In the genomic region with DNA sequence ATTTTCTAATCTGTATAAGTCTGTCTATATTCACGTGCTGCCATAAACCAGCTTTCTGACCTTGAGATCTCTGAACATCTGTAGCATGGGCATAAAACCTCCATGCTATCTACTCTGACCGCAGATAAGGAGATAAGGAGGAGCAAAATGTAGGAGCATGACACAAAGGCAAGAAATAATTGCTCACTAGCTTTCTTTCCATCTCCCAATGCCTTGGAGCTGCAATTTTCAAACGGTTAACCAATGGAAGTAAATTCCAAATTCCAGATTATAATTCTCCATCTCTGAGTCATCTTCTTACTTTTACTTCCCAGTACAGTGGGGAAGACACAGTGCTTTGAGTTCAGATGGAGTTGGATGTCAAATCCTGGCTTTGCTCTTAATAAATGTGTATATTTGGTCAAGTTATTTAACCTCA, we compare ENCODE assay signal across 24 cellular contexts. TPM values are rescaled to one million over a fixed set of nuclear protein-coding genes. Genes with fewer than 3 reads are reported as not detected.
DNase-seq lines count a peak whose midpoint lies in the region; ATAC-seq and TF ChIP-seq lines count a peak whose summit lies in the region.
"Had no signal": no experiment of that assay in that cellular context is flagged by ENCODE, and none has a peak within 500 bp of the region (broad histone marks: within the 10 kb centered on the region; RNA-seq: fewer than 3 reads in every experiment).

No MANE protein-coding gene starts in this region.

- no peak overlapping the region for H4K5ac ChIP-seq in IMR-90 (ENCODE audit: low read depth, low read length)

- peaks cover 22% of the 10 kb centered on the region for H3K36me3 Mint-ChIP-seq in chondrocyte (ENCODE audit: low read depth)

- BruUV-seq in IMR-90 (replicated peaks; lab: Mats Ljungman, UMichigan), result no TSS peak

- H3K27ac Mint-ChIP-seq in chondrocyte (ENCODE audit: unreplicated experiment), result no peak overlapping the region
- H3K27ac Mint-ChIP-seq: activated CD4-positive, alpha-beta memory T cell treated with anti-CD3 and anti-CD28 coated beads, Interleukin-2, amount 10 ng/mL, durations not matched to agents 7 days and 5 days; dendritic cell treated with granulocyte-macrophage colony-stimulating factor and Interleukin-4, amounts not matched to agents 40 ng/mL and 50 ng/mL, for 4 days; naive thymus-derived CD4-positive, alpha-beta T cell had no signal

- H3K4me1 Mint-ChIP-seq in chondrocyte (ENCODE audit: low read depth), result peaks cover 7% of the 10 kb centered on the region

- H3K9ac ChIP-seq in IMR-90 (ENCODE audit: low read depth, low read length) (no peak overlapping the region), mesenchymal stem cell (ENCODE audit: low read length) (no peak overlapping the region)
- H3K9ac ChIP-seq: parathyroid adenoma had no signal

- no CpG with 5 or more reads among the region's 3 CpGs for WGBS in IMR-90 (ENCODE audit: extremely low coverage in 2 of 2, insufficient read length in 1 of 2), 2 experiments
- 89% methylated on average over 2 of the region's 3 CpGs for whole genome bisulfite sequencing in mesenchymal stem cell
- WGBS in spleen, 5 donors, result 95 to 98% (median 97%) methylated on average over 3 of the region's 3 CpGs

- peak; percentile 87 for DNase-seq in EL
- peak; percentile 20 for DNase-seq in IMR-90
- peak; percentile 25 for DNase-seq in astrocyte of the spinal cord (ENCODE audit: low read depth, low spot score)
- DNase-seq in mesenchymal stem cell, result no peak
- no peak for DNase-seq in stimulated activated CD4-positive, alpha-beta T cell treated with anti-CD3 and anti-CD28 coated beads, Interleukin-4, amount 100 ng/mL, for 24 hours
- no peak for DNase-seq in chondrocyte (ENCODE audit: low spot score)
- DNase-seq in spleen, result no peak
- DNase-seq: activated CD4-positive, alpha-beta memory T cell treated with anti-CD3 and anti-CD28 coated beads, Interleukin-2, amount 10 ng/mL, durations not matched to agents 7 days and 5 days; activated CD4-positive, CD25-positive, alpha-beta regulatory T cell; activated gamma-delta T cell; activated T-cell treated with anti-CD3 and anti-CD28 coated beads for 4 hours; CD4-positive, alpha-beta memory T cell; GDM1; head of caudate nucleus; left colon; mesendoderm; naive thymus-derived CD4-positive, alpha-beta T cell; NCI-H1417 treated with DMSO at 0.1 percent for 48 hours; NCI-H524 treated with DMSO at 0.1 percent for 48 hours; T-helper 9 cell had no signal

- H3K79me1 ChIP-seq in IMR-90 (ENCODE audit: low read depth in 1 of 2, low read length in 2 of 2) (no peaks in the 10 kb centered on the region), mesenchymal stem cell (replicated peaks; ENCODE audit: low read length, poor library complexity, severe bottlenecking) (no peaks in the 10 kb centered on the region)

- H3K4me2 ChIP-seq in IMR-90 (ENCODE audit: low read depth, low read length) (no peak overlapping the region), mesenchymal stem cell (ENCODE audit: low read length, poor library complexity, severe bottlenecking) (no peak overlapping the region)

- no peaks in the 10 kb centered on the region for H3K9me3 ChIP-seq in IMR-90 (ENCODE audit: control insufficient read depth, insufficient read depth, low read length)
- H3K9me3 ChIP-seq in mesenchymal stem cell (ENCODE audit: control insufficient read depth, low read length), result no peaks in the 10 kb centered on the region
- peaks cover 0 to 6% (median 0%) of the 10 kb centered on the region in 8 donors for H3K9me3 ChIP-seq in spleen

- no peak overlapping the region for H2AK9ac ChIP-seq in IMR-90 (replicated peaks; ENCODE audit: low read depth, low read length, poor library complexity)

- H2BK120ac ChIP-seq in IMR-90 (ENCODE audit: low read depth, low read length) (no peak overlapping the region), mesenchymal stem cell (ENCODE audit: low read depth, low read length) (no peak overlapping the region)

- H3K56ac ChIP-seq in IMR-90 (ENCODE audit: extremely low read depth, insufficient read depth, low read length), result no peak overlapping the region

- dilution Hi-C loops in IMR-90 (cut with HindIII; ENCODE audit: low sequenced_read_pairs, unreplicated experiment), result no loop called here

- H2AK5ac ChIP-seq in IMR-90 (ENCODE audit: low read depth, low read length), result no peak overlapping the region
- H2AK5ac ChIP-seq in mesenchymal stem cell (ENCODE audit: low read length, severe bottlenecking), result no peak overlapping the region

- no peaks in the 10 kb centered on the region for H3K9me1 ChIP-seq in IMR-90 (ENCODE audit: insufficient read depth, low read length)

- no peak overlapping the region for H2BK12ac ChIP-seq in mesenchymal stem cell (ENCODE audit: low read length in 2 of 2)

- TF ChIP-seq POLR2A in IMR-90 (IDR thresholded peaks at IDR 0.05; ENCODE audit: low read depth, low read length) (no peak), spleen (IDR thresholded peaks at IDR 0.05) (no peak)

- H3K27me3 Mint-ChIP-seq in chondrocyte (ENCODE audit: low read depth), result no peaks in the 10 kb centered on the region
- H3K27me3 Mint-ChIP-seq: activated CD4-positive, alpha-beta memory T cell treated with anti-CD3 and anti-CD28 coated beads, Interleukin-2, amount 10 ng/mL, durations not matched to agents 7 days and 5 days; CD4-positive, alpha-beta memory T cell; dendritic cell treated with granulocyte-macrophage colony-stimulating factor and Interleukin-4, amounts not matched to agents 40 ng/mL and 50 ng/mL, for 4 days; naive thymus-derived CD4-positive, alpha-beta T cell had no signal

- H4K91ac ChIP-seq in IMR-90 (ENCODE audit: insufficient read depth, low read depth, low read length) (no peak overlapping the region), mesenchymal stem cell (ENCODE audit: low read length) (no peak overlapping the region)

- in situ Hi-C loops in IMR-90 (cut with MboI; ENCODE audit: low sequenced_read_pairs) (no loop called here), astrocyte of the spinal cord (cut with HindIII; ENCODE audit: low sequenced_read_pairs) (no loop called here)

- H3K4me3 ChIP-seq in IMR-90 (ENCODE audit: insufficient read depth, low read depth, low read length) (no peak overlapping the region), astrocyte of the spinal cord (ENCODE audit: low read depth, low read length) (no peak overlapping the region), mesenchymal stem cell (ENCODE audit: insufficient read depth in 1 of 2, low read depth in 1 of 2, low read length in 2 of 2) (no peak overlapping the region), spleen (no peak overlapping the region)

- peaks cover 17% of the 10 kb centered on the region for H3K9me3 Mint-ChIP-seq in chondrocyte (ENCODE audit: low read depth)

- H3K36me3 ChIP-seq in IMR-90 (ENCODE audit: control insufficient read depth, insufficient read depth, low read length) (no peaks in the 10 kb centered on the region), mesenchymal stem cell (ENCODE audit: control insufficient read depth in 1 of 2, insufficient read depth in 2 of 2, low read depth in 1 of 2, low read length in 2 of 2) (peaks cover 16 to 17% of the 10 kb centered on the region in 2 experiments), spleen (peaks cover 0 to 31% (median 13%) of the 10 kb centered on the region in 6 donors)

- no peak overlapping the region for H3K4me3 Mint-ChIP-seq in chondrocyte (ENCODE audit: unreplicated experiment)
- H3K4me3 Mint-ChIP-seq: activated CD4-positive, alpha-beta memory T cell treated with anti-CD3 and anti-CD28 coated beads, Interleukin-2, amount 10 ng/mL, durations not matched to agents 7 days and 5 days; dendritic cell treated with granulocyte-macrophage colony-stimulating factor and Interleukin-4, amounts not matched to agents 40 ng/mL and 50 ng/mL, for 4 days; naive thymus-derived CD4-positive, alpha-beta T cell had no signal

- H3K23ac ChIP-seq in IMR-90 (ENCODE audit: low read depth, low read length) (no peak overlapping the region), mesenchymal stem cell (ENCODE audit: low read length in 2 of 2) (no peak overlapping the region)

- H3K27me3 ChIP-seq in IMR-90 (ENCODE audit: control insufficient read depth, insufficient read depth, low read length) (no peaks in the 10 kb centered on the region), mesenchymal stem cell (ENCODE audit: control insufficient read depth in 1 of 2, insufficient read depth in 1 of 2, low read length in 2 of 2) (no peaks in the 10 kb centered on the region), spleen (replicated peaks in 1 of 7) (no peaks in the 10 kb centered on the region)

- ATAC-seq in IMR-90 (ENCODE audit: low read depth) (peak; percentile 66), HG03039 (IDR thresholded peaks at IDR 0.05; ENCODE audit: unreplicated experiment) (no peak)
- ATAC-seq: left colon; naive thymus-derived CD4-positive, alpha-beta T cell; sciatic nerve had no signal

- H3K27ac ChIP-seq in IMR-90 (ENCODE audit: insufficient read depth, low read length) (no peak overlapping the region), mesenchymal stem cell (ENCODE audit: low read length, poor library complexity, severe bottlenecking) (peak overlapping the region; percentile 47), spleen (no peak overlapping the region)
- H3K27ac ChIP-seq: parathyroid adenoma had no signal

- POLR2A ChIA-PET in IMR-90 (lab: Charles Lee; ENCODE audit: unreplicated experiment), result no interaction called here

- TF ChIP-seq CTCF in IMR-90 (conservative IDR thresholded peaks at IDR 0.05; ENCODE audit: low read depth, low read length) (no peak), astrocyte of the spinal cord (IDR thresholded peaks at IDR 0.05; ENCODE audit: low read depth, low read length) (no peak), chondrocyte (IDR thresholded peaks at IDR 0.05) (no peak), spleen (IDR thresholded peaks at IDR 0.05 in 8 of 11, conservative IDR thresholded peaks at IDR 0.05 in 3 of 11) (no peak)

- intact Hi-C loops in IMR-90 (cut with micrococcal nuclease), result no loop called here
- intact Hi-C loops in spleen (cut with DNase I; ENCODE audit: low total_unique reads), result no loop called here

- H2BK5ac ChIP-seq in IMR-90 (ENCODE audit: low read depth, low read length, poor library complexity, severe bottlenecking), result no peak overlapping the region
- H2BK5ac ChIP-seq in mesenchymal stem cell (ENCODE audit: low read depth, low read length, poor library complexity, severe bottlenecking), result no peak overlapping the region

- H2BK15ac ChIP-seq in IMR-90 (ENCODE audit: low read depth, low read length) (no peak overlapping the region), mesenchymal stem cell (ENCODE audit: low read depth, poor library complexity, severe bottlenecking) (no peak overlapping the region)

- H2AFZ ChIP-seq in IMR-90 (replicated peaks; ENCODE audit: low read length, poor library complexity), result no peak overlapping the region
- H2AFZ ChIP-seq in mesenchymal stem cell (ENCODE audit: low read depth, low read length), result no peak overlapping the region
- H2AFZ ChIP-seq: parathyroid adenoma had no signal

- H4K8ac ChIP-seq in IMR-90 (ENCODE audit: low read depth in 2 of 2, low read length in 2 of 2) (no peak overlapping the region), mesenchymal stem cell (ENCODE audit: low read length) (no peak overlapping the region)

- TF ChIP-seq RAD21 in IMR-90 (IDR thresholded peaks at IDR 0.05; ENCODE audit: low read length), result no peak

- H2BK20ac ChIP-seq in IMR-90 (ENCODE audit: low read depth, low read length), result no peak overlapping the region

- H3K4ac ChIP-seq in IMR-90 (ENCODE audit: low read depth, low read length), result no peak overlapping the region
- H3K4ac ChIP-seq in mesenchymal stem cell (ENCODE audit: low read depth in 1 of 2, low read length in 2 of 2), result no peak overlapping the region

- no peak overlapping the region for H3K14ac ChIP-seq in IMR-90 (replicated peaks; ENCODE audit: low read depth, low read length)
- H3K14ac ChIP-seq in mesenchymal stem cell (ENCODE audit: low read length in 2 of 2), result no peak overlapping the region

- CTCF ChIA-PET in IMR-90 (lab: Yijun Ruan, JAX), result interaction anchor here (0.6 kb wide), 1 partner anchor 472 kb away, joined by 3 read pairs; no protein-coding TSS in a partner anchor

- H3K18ac ChIP-seq in IMR-90 (ENCODE audit: low read depth, low read length) (no peak overlapping the region), mesenchymal stem cell (ENCODE audit: low read depth in 1 of 2, low read length in 2 of 2) (no peak overlapping the region)

- H3K4me1 ChIP-seq in IMR-90 (ENCODE audit: control insufficient read depth, insufficient read depth, low read length), result no peaks in the 10 kb centered on the region
- H3K4me1 ChIP-seq in mesenchymal stem cell (ENCODE audit: control insufficient read depth, insufficient read depth, low read depth, low read length), result no peaks in the 10 kb centered on the region
- H3K4me1 ChIP-seq in spleen, result peaks cover 0 to 15% (median 4%) of the 10 kb centered on the region in 6 donors
- H3K4me1 ChIP-seq: parathyroid adenoma had no signal

- no peaks in the 10 kb centered on the region for H4K20me1 ChIP-seq in IMR-90 (ENCODE audit: insufficient read depth, low read length)

RNA-seq across cellular contexts. Expression of gene CD58, which starts 41.6 kb away (rescaled TPM):
- total RNA-seq in IMR-90 (2012; rRNA removed) (5.4 and 6.4 TPM in 2 replicates), chondrocyte (15.1 to 20.4 TPM (median 19.6 TPM) in 3 replicates), spleen (10 to 100 TPM; 25.5 to 52.1 (median 36.2) TPM)
- polyA plus RNA-seq in IMR-90 (2012; rRNA removed) (3.8 and 5.7 TPM in 2 replicates), spleen (10 to 100 TPM in 2 of 3 donors, 1 to 10 TPM in 1; 9.7 to 17.2 (median 17.0) TPM)
- polyA plus RNA-seq in IMR-90 (2012; cell fraction: cytosol; rRNA removed), result 1.4 and 1.6 TPM in 2 replicates
- polyA plus RNA-seq in IMR-90 (2012; cell fraction: nucleus; rRNA removed; ENCODE audit: low replicate concordance), result 0.54 and 4.5 TPM in 2 replicates
- polyA plus RNA-seq in mesenchymal stem cell (2013, experiment 1 of 2), result 10.5 TPM
- 10.6 TPM for polyA plus RNA-seq in mesenchymal stem cell (2013, experiment 2 of 2)

Comparison
In these comparisons a context has a peak if more than half of its experiments do, and no peak if none do; other contexts are left out.
1. DNase-seq: peak in EL (single experiment), IMR-90 (single experiment) and astrocyte of the spinal cord (single experiment); none in mesenchymal stem cell (single experiment), stimulated activated CD4-positive, alpha-beta T cell treated with anti-CD3 and anti-CD28 coated beads, Interleukin-4, amount 100 ng/mL, for 24 hours (single experiment), chondrocyte (single experiment) and spleen (single experiment).